ENCODE assay signal across 25 cellular contexts in genomic region chr11:36976740-36977139, GRCh38.
"Had no signal": no experiment of that assay in that cellular context is flagged by ENCODE, and none has a peak within 500 bp of the region (broad histone marks: within the 10 kb centered on the region; RNA-seq: fewer than 3 reads in every experiment).

No MANE protein-coding gene starts in this region.

- H3K27me3 ChIP-seq: brain microvascular endothelial cell, esophagus squamous epithelium had no signal

- H3K27ac ChIP-seq: brain microvascular endothelial cell, epithelial cell of prostate, esophagus squamous epithelium, WERI-Rb-1 had no signal

- DNase-seq: activated B cell treated with CpG ODN at 0.5 μM for 24 hours; activated CD4-positive, alpha-beta T cell treated with anti-CD3 and anti-CD28 coated beads for 48 hours; activated CD4-positive, alpha-beta T cell treated with anti-CD3 and anti-CD28 coated beads, Interleukin-2, amount 50 U/mL, for 1 hour; activated CD4-positive, alpha-beta T cell treated with anti-CD3 and anti-CD28 coated beads, Interleukin-2, amount 50 U/mL, for 48 hours; activated CD8-positive, alpha-beta memory T cell treated with anti-CD3 and anti-CD28 coated beads for 24 hours; activated CD8-positive, alpha-beta T cell treated with anti-CD3 and anti-CD28 coated beads for 36 hours; activated effector memory CD4-positive, alpha-beta T cell treated with Interleukin-2 at 50 U/mL for 16 hours; activated gamma-delta T cell treated with Interleukin-2 at 50 U/mL for 16 hours; activated naive CD4-positive, alpha-beta T cell treated with anti-CD3 and anti-CD28 coated beads, Interleukin-2, amount 50 U/mL, for 16 hours; activated naive CD4-positive, alpha-beta T cell treated with Interleukin-2 at 50 U/mL for 16 hours; activated T-cell treated with anti-CD3 and anti-CD28 coated beads, Interleukin-2, amount 50 U/mL, for 4 hours; amniotic stem cell; anterior cingulate cortex; brain microvascular endothelial cell; caudate nucleus; cortex of kidney; dermis blood vessel endothelial cell; effector CD8-positive, alpha-beta T cell; esophagus squamous epithelium; SW 1271; T-helper 2 cell; WERI-Rb-1 had no signal

- ATAC-seq: activated CD4-positive, CD25-positive, alpha-beta regulatory T cell treated with anti-CD3 and anti-CD28 coated beads, Interleukin-2, amount 50 U/mL, for 24 hours; activated CD8-positive, alpha-beta T cell treated with anti-CD3 and anti-CD28 coated beads for 36 hours; activated T-cell treated with anti-CD3 and anti-CD28 coated beads, Interleukin-2, amount 50 U/mL, for 4 hours; activated T-helper 17 cell treated with anti-CD3 and anti-CD28 coated beads, Interleukin-2, amount 50 U/mL, for 72 hours had no signal

- H3K4me3 ChIP-seq: esophagus squamous epithelium had no signal

- H3K4me1 ChIP-seq: esophagus squamous epithelium had no signal

- H3K9me3 ChIP-seq: esophagus squamous epithelium had no signal
